ENCODE assay signal across 9 cellular contexts in genomic region chr10:132938472-132939329, GRCh38. TPM values are rescaled to one million over a fixed set of nuclear protein-coding genes. Genes with fewer than 3 reads are reported as not detected.
DNase-seq lines count a peak whose midpoint lies in the region; ATAC-seq and TF ChIP-seq lines count a peak whose summit lies in the region.
"Had no signal": no experiment of that assay in that cellular context is flagged by ENCODE, and none has a peak within 500 bp of the region (broad histone marks: within the 10 kb centered on the region; RNA-seq: fewer than 3 reads in every experiment).

No MANE protein-coding gene starts in this region.

- no peaks in the 10 kb centered on the region for H3K4me1 ChIP-seq in osteoblast (ENCODE audit: insufficient read depth, low read length)
- H3K4me1 ChIP-seq in trophoblast cell (ENCODE audit: control insufficient read depth in 1 of 2, insufficient read depth in 2 of 2, low read length in 2 of 2) = peaks cover 0 to 2% of the 10 kb centered on the region in 2 experiments

- no peak overlapping the region for H2BK5ac ChIP-seq in trophoblast cell (ENCODE audit: low read depth, low read length, poor library complexity)

- POLR2A ChIA-PET in activated CD4-positive, alpha-beta T cell treated with anti-CD3 and anti-CD28 coated beads for 36 hours (lab: Charles Lee) = no interaction called here

- CTCF ChIA-PET in activated CD4-positive, alpha-beta T cell treated with anti-CD3 and anti-CD28 coated beads for 36 hours (lab: Charles Lee) = no interaction called here

- H3K36me3 Mint-ChIP-seq in activated CD4-positive, alpha-beta T cell treated with anti-CD3 and anti-CD28 coated beads for 36 hours (ENCODE audit: low read depth) = no peaks in the 10 kb centered on the region
- H3K36me3 Mint-ChIP-seq in activated CD4-positive, alpha-beta T cell treated with anti-CD3 and anti-CD28 coated beads, Interleukin-2, amount 10 ng/mL, durations not matched to agents 24 days and 14 days (ENCODE audit: low read depth) = no peaks in the 10 kb centered on the region

- H2AK5ac ChIP-seq in trophoblast cell (ENCODE audit: low read length) = no peak overlapping the region

- H3K27ac ChIP-seq in brain microvascular endothelial cell = no peak overlapping the region
- no peak overlapping the region for H3K27ac ChIP-seq in osteoblast (ENCODE audit: low read depth, low read length)
- no peak overlapping the region for H3K27ac ChIP-seq in trophoblast cell (ENCODE audit: low read depth, low read length)

- in situ Hi-C loops in brain microvascular endothelial cell (cut with HindIII; ENCODE audit: low pct_ligation_motif_present, low sequenced_read_pairs) = no loop called here

- peak; percentile 56 for DNase-seq in activated CD4-positive, alpha-beta T cell treated with anti-CD3 and anti-CD28 coated beads for 36 hours
- no peak for DNase-seq in activated CD4-positive, alpha-beta T cell treated with anti-CD3 and anti-CD28 coated beads, Interleukin-2, amount 10 ng/mL, durations not matched to agents 24 days and 14 days
- DNase-seq in HT1080 (ENCODE audit: low read depth) = peak; percentile 33
- DNase-seq in brain microvascular endothelial cell = peak; percentile 2
- peak; percentile 73 for DNase-seq in osteoblast (ENCODE audit: insufficient read length, low spot score, missing footprints)
- DNase-seq in SIG-M5 (lab: John Stamatoyannopoulos, UW) = no peak
- DNase-seq in COR-L47 (lab: John Stamatoyannopoulos, UW) = no peak
- DNase-seq in trophoblast cell = no peak
- DNase-seq: NCI-H526 treated with DMSO at 0.1 percent for 48 hours had no signal

- H3K14ac ChIP-seq in trophoblast cell (ENCODE audit: low read length) = no peak overlapping the region

- H2BK120ac ChIP-seq in trophoblast cell (ENCODE audit: insufficient read depth, low read length, poor library complexity) = no peak overlapping the region

- H3K27ac Mint-ChIP-seq in activated CD4-positive, alpha-beta T cell treated with anti-CD3 and anti-CD28 coated beads for 36 hours = no peak overlapping the region
- no peak overlapping the region for H3K27ac Mint-ChIP-seq in activated CD4-positive, alpha-beta T cell treated with anti-CD3 and anti-CD28 coated beads, Interleukin-2, amount 10 ng/mL, durations not matched to agents 24 days and 14 days

- H3K36me3 ChIP-seq in brain microvascular endothelial cell (replicated peaks) = no peaks in the 10 kb centered on the region
- no peaks in the 10 kb centered on the region for H3K36me3 ChIP-seq in osteoblast (ENCODE audit: insufficient read depth, low read length)
- no peaks in the 10 kb centered on the region for H3K36me3 ChIP-seq in trophoblast cell (ENCODE audit: control insufficient read depth in 1 of 2, insufficient read depth in 2 of 2, low read length in 2 of 2)

- H4K8ac ChIP-seq in trophoblast cell (ENCODE audit: low read depth, low read length) = no peak overlapping the region

- no peak overlapping the region for H3K4ac ChIP-seq in trophoblast cell (ENCODE audit: low read depth, low read length)

- no peak overlapping the region for H3K4me3 Mint-ChIP-seq in activated CD4-positive, alpha-beta T cell treated with anti-CD3 and anti-CD28 coated beads for 36 hours
- no peak overlapping the region for H3K4me3 Mint-ChIP-seq in activated CD4-positive, alpha-beta T cell treated with anti-CD3 and anti-CD28 coated beads, Interleukin-2, amount 10 ng/mL, durations not matched to agents 24 days and 14 days

- peaks cover 36% of the 10 kb centered on the region for H3K27me3 Mint-ChIP-seq in activated CD4-positive, alpha-beta T cell treated with anti-CD3 and anti-CD28 coated beads for 36 hours
- H3K27me3 Mint-ChIP-seq in activated CD4-positive, alpha-beta T cell treated with anti-CD3 and anti-CD28 coated beads, Interleukin-2, amount 10 ng/mL, durations not matched to agents 24 days and 14 days = peaks cover 28% of the 10 kb centered on the region

- no CpG with 5 or more reads among the region's 27 CpGs for WGBS in trophoblast cell (ENCODE audit: extremely low coverage, insufficient coverage, insufficient read length)

- H3K79me2 ChIP-seq in osteoblast (ENCODE audit: insufficient read depth, low read length) (no peaks in the 10 kb centered on the region), trophoblast cell (ENCODE audit: control insufficient read depth, insufficient read depth, low read length, poor library complexity) (no peaks in the 10 kb centered on the region)

- no peaks in the 10 kb centered on the region for H3K9me3 Mint-ChIP-seq in activated CD4-positive, alpha-beta T cell treated with anti-CD3 and anti-CD28 coated beads for 36 hours (ENCODE audit: low read depth)
- no peaks in the 10 kb centered on the region for H3K9me3 Mint-ChIP-seq in activated CD4-positive, alpha-beta T cell treated with anti-CD3 and anti-CD28 coated beads, Interleukin-2, amount 10 ng/mL, durations not matched to agents 24 days and 14 days

- H2AFZ ChIP-seq in osteoblast (ENCODE audit: low read length) (no peak overlapping the region), trophoblast cell (ENCODE audit: insufficient read depth, low read length, poor library complexity) (no peak overlapping the region)

- H3K23ac ChIP-seq in trophoblast cell (ENCODE audit: low read length) = no peak overlapping the region

- no peak overlapping the region for H2BK12ac ChIP-seq in trophoblast cell (ENCODE audit: low read length)

- H3K4me1 Mint-ChIP-seq in activated CD4-positive, alpha-beta T cell treated with anti-CD3 and anti-CD28 coated beads for 36 hours = peaks cover 5% of the 10 kb centered on the region
- peaks cover 2% of the 10 kb centered on the region for H3K4me1 Mint-ChIP-seq in activated CD4-positive, alpha-beta T cell treated with anti-CD3 and anti-CD28 coated beads, Interleukin-2, amount 10 ng/mL, durations not matched to agents 24 days and 14 days

- H3K79me1 ChIP-seq in trophoblast cell (ENCODE audit: low read length) = no peaks in the 10 kb centered on the region

- peak; percentile 33 for ATAC-seq in activated CD4-positive, alpha-beta T cell treated with anti-CD3 and anti-CD28 coated beads for 36 hours

- H4K12ac ChIP-seq in trophoblast cell (ENCODE audit: low read depth, low read length) = no peak overlapping the region

- H3K9ac ChIP-seq in trophoblast cell (ENCODE audit: low read length) = no peak overlapping the region

- no peak overlapping the region for H4K91ac ChIP-seq in trophoblast cell (ENCODE audit: low read depth, low read length)

- intact Hi-C loops in activated CD4-positive, alpha-beta T cell treated with anti-CD3 and anti-CD28 coated beads for 36 hours (cut with DNase I, micrococcal nuclease) = no loop called here
- intact Hi-C loops in activated CD4-positive, alpha-beta T cell treated with anti-CD3 and anti-CD28 coated beads, Interleukin-2, amount 10 ng/mL, durations not matched to agents 24 days and 14 days (cut with micrococcal nuclease) = no loop called here

- TF ChIP-seq CTCF in brain microvascular endothelial cell (IDR thresholded peaks at IDR 0.05; ENCODE audit: low read depth, low read length, missing control alignments) (peak; percentile 64), osteoblast (IDR thresholded peaks at IDR 0.05; ENCODE audit: extremely low read depth, low read depth, low read length) (peak; percentile 29)

- H3K4me3 ChIP-seq in brain microvascular endothelial cell (ENCODE audit: low read depth, low read length) = no peak overlapping the region
- H3K4me3 ChIP-seq in osteoblast (ENCODE audit: insufficient read depth, low read length) = no peak overlapping the region
- H3K4me3 ChIP-seq in trophoblast cell (ENCODE audit: low read depth, low read length) = no peak overlapping the region

- H4K20me1 ChIP-seq in osteoblast (ENCODE audit: insufficient read depth, low read length) = no peaks in the 10 kb centered on the region

- no peak overlapping the region for H3K18ac ChIP-seq in trophoblast cell (ENCODE audit: low read length)

- H3K4me2 ChIP-seq in osteoblast (ENCODE audit: insufficient read depth, low read length) (no peak overlapping the region), trophoblast cell (ENCODE audit: low read length) (no peak overlapping the region)

- no peaks in the 10 kb centered on the region for H3K9me3 ChIP-seq in osteoblast (ENCODE audit: low read depth, low read length)
- H3K9me3 ChIP-seq in trophoblast cell (ENCODE audit: insufficient read depth, low read depth, low read length) = peaks cover 2% of the 10 kb centered on the region

- H3K27me3 ChIP-seq in brain microvascular endothelial cell (replicated peaks) (no peaks in the 10 kb centered on the region), osteoblast (ENCODE audit: insufficient read depth, low read length) (peaks cover 7% of the 10 kb centered on the region), trophoblast cell (ENCODE audit: insufficient read depth, low read length) (no peaks in the 10 kb centered on the region)

RNA-seq across cellular contexts. Expression of gene CFAP46, which starts 3.7 kb away (rescaled TPM):
- total RNA-seq in activated CD4-positive, alpha-beta T cell treated with anti-CD3 and anti-CD28 coated beads for 36 hours = under 1 TPM; 0.16 to 0.21 TPM
- total RNA-seq in activated CD4-positive, alpha-beta T cell treated with anti-CD3 and anti-CD28 coated beads, Interleukin-2, amount 10 ng/mL, durations not matched to agents 24 days and 14 days = not detected in 2 replicates
- total RNA-seq in HT1080 (2014; rRNA removed; shearing (Covaris generic)) = 0.35 and 0.53 TPM in 2 replicates
- polyA plus RNA-seq in HT1080 (2015; cell fraction: cytosol; rRNA removed) = 0.09 and 0.55 TPM in 2 replicates
- 0.08 and 0.54 TPM in 2 replicates for polyA plus RNA-seq in HT1080 (2015; cell fraction: nucleus; rRNA removed)
- total RNA-seq in osteoblast = under 0.01 and 0.29 TPM in 2 replicates
- polyA plus RNA-seq in trophoblast cell (2013) = 0.50 and 0.64 TPM in 2 replicates

Comparison
In these comparisons a context has a peak if more than half of its experiments do, and no peak if none do; other contexts are left out.
1. DNase-seq: peak in activated CD4-positive, alpha-beta T cell treated with anti-CD3 and anti-CD28 coated beads for 36 hours (single experiment), HT1080 (single experiment), brain microvascular endothelial cell (single experiment) and osteoblast (single experiment); none in activated CD4-positive, alpha-beta T cell treated with anti-CD3 and anti-CD28 coated beads, Interleukin-2, amount 10 ng/mL, durations not matched to agents 24 days and 14 days (single experiment), SIG-M5 (single experiment), COR-L47 (single experiment) and trophoblast cell (0 of 2).